Comparison of ENCODE assay signal across 17 cellular contexts in genomic region chr3:136741063-136741462, GRCh38. TPM values are rescaled to one million over a fixed set of nuclear protein-coding genes. Genes with fewer than 3 reads are reported as not detected.
A peak's percentile ranks its signal among the peaks of the same experiment; 100 is the strongest.
DNase-seq lines count a peak whose midpoint lies in the region; ATAC-seq and TF ChIP-seq lines count a peak whose summit lies in the region.
"Had no signal": no experiment of that assay in that cellular context is flagged by ENCODE, and none has a peak within 500 bp of the region (broad histone marks: within the 10 kb centered on the region; RNA-seq: fewer than 3 reads in every experiment).

No MANE protein-coding gene starts in this region.

- H3K4me1 ChIP-seq in GM23248 (ENCODE audit: insufficient read depth) (0 out of 2 replicates have a peak, but pooled peaks cover 10% of the 10 kb centered on the region), Panc1 (ENCODE audit: control insufficient read depth, insufficient read depth, low read length) (peaks cover 12% of the 10 kb centered on the region; the same call in 1 of the 2 replicates), osteoblast (ENCODE audit: insufficient read depth, low read length) (peaks cover 11% of the 10 kb centered on the region), endodermal cell (ENCODE audit: control insufficient read depth, insufficient read depth, low read length) (no peaks in the 10 kb centered on the region), OCI-LY7 (ENCODE audit: insufficient read depth, low read length, poor library complexity, severe bottlenecking) (peaks cover 29% of the 10 kb centered on the region)

- H3F3A ChIP-seq in GM23248 (ENCODE audit: insufficient read depth): no peaks in the 10 kb centered on the region

- TF ChIP-seq CTCF in Panc1 (IDR thresholded peaks at IDR 0.05): no peak
- no peak for TF ChIP-seq CTCF in osteoblast (IDR thresholded peaks at IDR 0.05; ENCODE audit: extremely low read depth, low read depth, low read length)
- no peak for TF ChIP-seq CTCF in endodermal cell (conservative IDR thresholded peaks at IDR 0.05)
- TF ChIP-seq CTCF in OCI-LY7 (conservative IDR thresholded peaks at IDR 0.05; ENCODE audit: low read length): no peak

- in situ Hi-C loops in GM23248 (cut with MboI): loop anchor here (10.0 kb wide), 1 partner anchor 666 kb away; no protein-coding TSS in a partner anchor
- in situ Hi-C loops in Panc1 (cut with HindIII; ENCODE audit: low pct_unique_long_range_greater_than_20kb, low sequenced_read_pairs): loop anchor here (10.0 kb wide), 1 partner anchor 556 kb away; no protein-coding TSS in a partner anchor

- no peak overlapping the region for H3K4me3 Mint-ChIP-seq in endodermal cell
- H3K4me3 Mint-ChIP-seq: CD4-positive, alpha-beta T cell had no signal

- no peaks in the 10 kb centered on the region for H3K9me2 ChIP-seq in GM23248 (ENCODE audit: insufficient read depth)
- H3K9me2 ChIP-seq in OCI-LY7 (ENCODE audit: insufficient read depth, low read length): no peaks in the 10 kb centered on the region

- H3K27ac Mint-ChIP-seq in endodermal cell: no peak overlapping the region
- H3K27ac Mint-ChIP-seq: CD4-positive, alpha-beta T cell had no signal

- H3K9me3 Mint-ChIP-seq in endodermal cell: peaks cover 4% of the 10 kb centered on the region
- H3K9me3 Mint-ChIP-seq: CD4-positive, alpha-beta T cell had no signal

- no peak overlapping the region for H3K4me3 ChIP-seq in GM23248
- no peak overlapping the region for H3K4me3 ChIP-seq in Panc1 (ENCODE audit: low read depth in 2 of 2, low read length in 2 of 2)
- no peak overlapping the region for H3K4me3 ChIP-seq in osteoblast (ENCODE audit: insufficient read depth, low read length)
- no peak overlapping the region for H3K4me3 ChIP-seq in endodermal cell (ENCODE audit: low read length)
- no peak overlapping the region for H3K4me3 ChIP-seq in OCI-LY7 (ENCODE audit: low read depth, low read length, poor library complexity, severe bottlenecking)
- H3K4me3 ChIP-seq: BLaER1 treated with 17β-estradiol and CSF1 and Interleukin-3, amounts not matched to agents 10 nM and 100 nM; HAP-1 had no signal

- no peaks in the 10 kb centered on the region for H3K9me3 ChIP-seq in GM23248 (ENCODE audit: low read depth)
- no peaks in the 10 kb centered on the region for H3K9me3 ChIP-seq in Panc1 (ENCODE audit: control insufficient read depth, insufficient read depth, low read depth, low read length)
- no peaks in the 10 kb centered on the region for H3K9me3 ChIP-seq in osteoblast (ENCODE audit: low read depth, low read length)
- H3K9me3 ChIP-seq in endodermal cell (ENCODE audit: control insufficient read depth, low read length): peaks cover 11% of the 10 kb centered on the region
- H3K9me3 ChIP-seq in OCI-LY7 (ENCODE audit: low read length): no peaks in the 10 kb centered on the region
- H3K9me3 ChIP-seq: HAP-1 had no signal

- DNase-seq in GM23248: peak; percentile 13
- no peak for DNase-seq in Panc1 (ENCODE audit: low read depth, low spot score)
- no peak for DNase-seq in osteoblast (ENCODE audit: insufficient read length, low spot score, missing footprints)
- no peak for DNase-seq in endodermal cell
- no peak for DNase-seq in OCI-LY7 (ENCODE audit: low spot score)
- DNase-seq in NCI-H82 (lab: John Stamatoyannopoulos, UW): no peak
- DNase-seq: 8988T; AML-193; Calu3; CD4-positive, alpha-beta T cell; DMS 273 treated with DMSO at 0.1 percent for 48 hours; GOT3 had no signal

- no peak overlapping the region for H3K9ac ChIP-seq in GM23248
- no peak overlapping the region for H3K9ac ChIP-seq in endodermal cell (ENCODE audit: extremely low read depth, low read length, poor library complexity, severe bottlenecking)
- H3K9ac ChIP-seq: BLaER1 treated with 17β-estradiol and CSF1 and Interleukin-3, amounts not matched to agents 10 nM and 100 nM had no signal

- ATAC-seq in Panc1 (peak; percentile 26; the same call in 1 of the 2 replicates), esophagus mucosa (peak; percentile 13), GM19328 (IDR thresholded peaks at IDR 0.05; ENCODE audit: unreplicated experiment) (no peak)

- H4K20me1 ChIP-seq in GM23248 (ENCODE audit: insufficient read depth) (peaks cover 2% of the 10 kb centered on the region; the same call in 1 of the 2 replicates), osteoblast (ENCODE audit: insufficient read depth, low read length) (peaks cover 3% of the 10 kb centered on the region), OCI-LY7 (ENCODE audit: insufficient read depth, low read length) (no peaks in the 10 kb centered on the region)

- peaks cover 20% of the 10 kb centered on the region for H3K4me1 Mint-ChIP-seq in endodermal cell

- CTCF ChIA-PET in Panc1 (lab: Charles Lee): no interaction called here
- CTCF ChIA-PET in OCI-LY7 (lab: Charles Lee; ENCODE audit: unreplicated experiment): interaction anchor here (0.6 kb wide), 1 partner anchor 229 kb away, joined by 4 read pairs; no protein-coding TSS in a partner anchor

- H2AFZ ChIP-seq in GM23248 (no peak overlapping the region), osteoblast (ENCODE audit: low read length) (no peak overlapping the region), OCI-LY7 (ENCODE audit: low read length) (no peak overlapping the region)

- 83 to 89% methylated on average over 2 of the region's 2 CpGs for WGBS in GM23248 (ENCODE audit: low coverage in 1 of 2, low lambda C conversion rate in 2 of 2, missing lambda C conversion rate in 2 of 2), 2 experiments
- WGBS in endodermal cell (ENCODE audit: insufficient coverage in 1 of 2, insufficient read length in 1 of 2), 2 experiments: 96 to 100% methylated on average over 2 of the region's 2 CpGs

- H3K27ac ChIP-seq in GM23248 (no peak overlapping the region), Panc1 (ENCODE audit: low read length) (no peak overlapping the region), osteoblast (ENCODE audit: low read depth, low read length) (peak overlapping the region; percentile 46), endodermal cell (ENCODE audit: low read depth, low read length) (no peak overlapping the region), OCI-LY7 (ENCODE audit: low read depth, low read length, poor library complexity, severe bottlenecking) (no peak overlapping the region)
- H3K27ac ChIP-seq: BLaER1 treated with 17β-estradiol and CSF1 and Interleukin-3, amounts not matched to agents 10 nM and 100 nM; HL-60 had no signal

- BruUV-seq in Panc1 (replicated peaks; lab: Mats Ljungman, UMichigan) (TSS peak; percentile 11), OCI-LY7 (replicated peaks; lab: Mats Ljungman, UMichigan) (no TSS peak)

- intact Hi-C loops in Panc1 (cut with micrococcal nuclease; ENCODE audit: unreplicated experiment): loop anchor here (10.0 kb wide), 1 partner anchor 196 kb away; no protein-coding TSS in a partner anchor
- intact Hi-C loops in OCI-LY7 (cut with micrococcal nuclease; ENCODE audit: unreplicated experiment): no loop called here

- H3K4me2 ChIP-seq in GM23248 (ENCODE audit: unreplicated experiment) (no peak overlapping the region), osteoblast (ENCODE audit: insufficient read depth, low read length) (peak overlapping the region; percentile 23), OCI-LY7 (ENCODE audit: low read length) (no peak overlapping the region)
- H3K4me2 ChIP-seq: BLaER1 treated with 17β-estradiol and CSF1 and Interleukin-3, amounts not matched to agents 10 nM and 100 nM had no signal

- H3K36me3 ChIP-seq in GM23248 (ENCODE audit: low read depth) (no peaks in the 10 kb centered on the region), Panc1 (ENCODE audit: control insufficient read depth, insufficient read depth, low read length) (no peaks in the 10 kb centered on the region), osteoblast (ENCODE audit: insufficient read depth, low read length) (no peaks in the 10 kb centered on the region), endodermal cell (ENCODE audit: control insufficient read depth, insufficient read depth, low read length) (peaks cover 7% of the 10 kb centered on the region), OCI-LY7 (ENCODE audit: insufficient read depth, low read length) (peaks cover 29% of the 10 kb centered on the region)
- H3K36me3 ChIP-seq: HAP-1 had no signal

- peaks cover 20% of the 10 kb centered on the region for H3K36me3 Mint-ChIP-seq in endodermal cell (ENCODE audit: low read depth)

- H3K27me3 ChIP-seq in GM23248 (replicated peaks; ENCODE audit: insufficient read depth) (no peaks in the 10 kb centered on the region), Panc1 (ENCODE audit: control insufficient read depth, insufficient read depth, low read length) (no peaks in the 10 kb centered on the region), osteoblast (ENCODE audit: insufficient read depth, low read length) (no peaks in the 10 kb centered on the region), endodermal cell (ENCODE audit: control insufficient read depth, insufficient read depth, low read length, poor library complexity, severe bottlenecking) (no peaks in the 10 kb centered on the region)
- H3K27me3 ChIP-seq: BLaER1 treated with 17β-estradiol and CSF1 and Interleukin-3, amounts not matched to agents 10 nM and 100 nM had no signal

- POLR2A ChIA-PET in Panc1 (lab: Charles Lee): no interaction called here
- POLR2A ChIA-PET in OCI-LY7 (lab: Charles Lee): interaction anchor here (0.7 to 1.5 kb wide), 4 partner anchors 9 to 51 kb away, joined by 3 to 4 read pairs (median 4); no protein-coding TSS in a partner anchor

- H3K79me2 ChIP-seq in GM23248 (ENCODE audit: insufficient read depth): peaks cover 100% of the 10 kb centered on the region
- H3K79me2 ChIP-seq in osteoblast (ENCODE audit: insufficient read depth, low read length): peaks cover 97% of the 10 kb centered on the region
- peaks cover 100% of the 10 kb centered on the region for H3K79me2 ChIP-seq in OCI-LY7 (ENCODE audit: insufficient read depth, low read depth, low read length)

- no peaks in the 10 kb centered on the region for H3K27me3 Mint-ChIP-seq in endodermal cell (ENCODE audit: insufficient read depth)
- H3K27me3 Mint-ChIP-seq: CD4-positive, alpha-beta T cell had no signal

RNA-seq across cellular contexts. Expression of gene STAG1, which starts 11.1 kb away (rescaled TPM):
- 39.7 and 41.7 TPM in 2 replicates for total RNA-seq in GM23248 (2014; rRNA removed; shearing (Covaris generic))
- 21.1 and 22.7 TPM in 2 replicates for polyA plus RNA-seq in GM23248 (2016; fragmentation: Nextera tagmentation; extraction: Ambion mirVana)
- total RNA-seq in Panc1 (2021; ENCODE audit: unreplicated experiment) (43.7 TPM), esophagus mucosa (19.3 TPM), osteoblast (56.9 and 58.6 TPM in 2 replicates), endodermal cell (10 to 100 TPM; 26.8 to 29.8 TPM), OCI-LY7 (2022) (46.6 and 49.9 TPM in 2 replicates)
- 11.7 TPM for polyA plus RNA-seq in Panc1 (2012; ENCODE audit: insufficient read length)
- polyA plus RNA-seq in endodermal cell (2013, experiment 1 of 2): 20.2 TPM
- 22.0 TPM for polyA plus RNA-seq in endodermal cell (2013, experiment 2 of 2)
- total RNA-seq in OCI-LY7 (2014; rRNA removed; shearing (Covaris generic)): 30.7 and 32.8 TPM in 2 replicates
